ENCODE assay signal across 25 cellular contexts in genomic region chr21:24868117-24868516, GRCh38.
DNase-seq lines count a peak whose midpoint lies in the region; ATAC-seq, FAIRE-seq and TF ChIP-seq lines count a peak whose summit lies in the region.
"Had no signal": no experiment of that assay in that cellular context is flagged by ENCODE, and none has a peak within 500 bp of the region (broad histone marks: within the 10 kb centered on the region; RNA-seq: fewer than 3 reads in every experiment).

No MANE protein-coding gene starts in this region.

- TF ChIP-seq POLR2A in HepG2 (IDR thresholded peaks at IDR 0.05; ENCODE audit: insufficient read depth in 1 of 2, low read depth in 2 of 2, low read length in 2 of 2) (no peak), right lobe of liver (IDR thresholded peaks at IDR 0.05) (no peak), K562 (conservative IDR thresholded peaks at IDR 0.05) (no peak)

- H3K9me3 ChIP-seq in HepG2 (ENCODE audit: low read length): peaks cover 76% of the 10 kb centered on the region
- H3K9me3 ChIP-seq in right lobe of liver: no peaks in the 10 kb centered on the region
- H3K9me3 ChIP-seq in K562 (replicated peaks; ENCODE audit: control insufficient read depth, insufficient read depth, low read depth, low read length): no peaks in the 10 kb centered on the region; the same call in 1 of the 2 replicates
- H3K9me3 ChIP-seq: BE2C had no signal

- no peak overlapping the region for H2AFZ ChIP-seq in HepG2 (ENCODE audit: low read length)
- no peak overlapping the region for H2AFZ ChIP-seq in K562 (ENCODE audit: low read depth, low read length)

- H3K27ac Mint-ChIP-seq in activated CD4-positive, alpha-beta T cell treated with anti-CD3 and anti-CD28 coated beads, Interleukin-2, amount 10 ng/mL, durations not matched to agents 24 days and 14 days: no peak overlapping the region
- H3K27ac Mint-ChIP-seq: CD14-positive monocyte; CD4-positive, alpha-beta memory T cell; CD4-positive, CD25-positive, alpha-beta regulatory T cell; CD8-positive, alpha-beta memory T cell had no signal

- H3K9ac ChIP-seq in HepG2 (ENCODE audit: insufficient read depth, low read depth, low read length): no peak overlapping the region
- no peak overlapping the region for H3K9ac ChIP-seq in K562 (ENCODE audit: insufficient read depth in 1 of 2, low read depth in 2 of 2, low read length in 2 of 2)
- H3K9ac ChIP-seq: BLaER1 had no signal

- H3K27ac ChIP-seq in HepG2 (ENCODE audit: extremely low read length, insufficient read depth, low read length) (no peak overlapping the region), right lobe of liver (no peak overlapping the region), K562 (ENCODE audit: extremely low read depth, low read depth, low read length) (no peak overlapping the region)
- H3K27ac ChIP-seq: 22Rv1, BLaER1 had no signal

- TF ChIP-seq RAD21 in HepG2 (CRISPR knock-in tag; IDR thresholded peaks at IDR 0.05) (no peak), K562 (CRISPR knock-in tag; conservative IDR thresholded peaks at IDR 0.05 in 1 of 2, IDR thresholded peaks at IDR 0.05 in 1 of 2) (no peak)

- H3K4me1 ChIP-seq in HepG2 (ENCODE audit: insufficient read depth, low read length) (no peaks in the 10 kb centered on the region), right lobe of liver (no peaks in the 10 kb centered on the region), K562 (replicated peaks in 1 of 2; ENCODE audit: control insufficient read depth in 2 of 2, insufficient read depth in 2 of 2, low read length in 2 of 2) (no peaks in the 10 kb centered on the region)
- H3K4me1 ChIP-seq: BE2C, BLaER1 had no signal

- H3K36me3 Mint-ChIP-seq in activated CD4-positive, alpha-beta T cell treated with anti-CD3 and anti-CD28 coated beads, Interleukin-2, amount 10 ng/mL, durations not matched to agents 24 days and 14 days (ENCODE audit: low read depth): no peaks in the 10 kb centered on the region
- H3K36me3 Mint-ChIP-seq: CD14-positive monocyte; CD4-positive, alpha-beta memory T cell; CD4-positive, CD25-positive, alpha-beta regulatory T cell; CD8-positive, alpha-beta memory T cell had no signal

- H3K9me3 Mint-ChIP-seq in activated CD4-positive, alpha-beta T cell treated with anti-CD3 and anti-CD28 coated beads, Interleukin-2, amount 10 ng/mL, durations not matched to agents 24 days and 14 days: no peaks in the 10 kb centered on the region

- no peak overlapping the region for H3K4me2 ChIP-seq in HepG2 (ENCODE audit: low read depth, low read length)
- no peak overlapping the region for H3K4me2 ChIP-seq in K562 (ENCODE audit: insufficient read depth, low read length)
- H3K4me2 ChIP-seq: BLaER1 had no signal

- H3K4me1 Mint-ChIP-seq in activated CD4-positive, alpha-beta T cell treated with anti-CD3 and anti-CD28 coated beads, Interleukin-2, amount 10 ng/mL, durations not matched to agents 24 days and 14 days: no peaks in the 10 kb centered on the region
- H3K4me1 Mint-ChIP-seq: CD14-positive monocyte; CD4-positive, alpha-beta memory T cell; CD4-positive, CD25-positive, alpha-beta regulatory T cell; CD8-positive, alpha-beta memory T cell had no signal

- in situ Hi-C loops in HepG2 (cut with HindIII; ENCODE audit: extremely low pct_ligation_motif_present, low pct_unique_long_range_greater_than_20kb): no loop called here
- in situ Hi-C loops in K562 (cut with MboI): no loop called here

- TF ChIP-seq EP300 in HepG2 (IDR thresholded peaks at IDR 0.05; ENCODE audit: low read depth in 2 of 2, low read length in 2 of 2) (no peak), HepG2 (CRISPR knock-in tag; IDR thresholded peaks at IDR 0.05; ENCODE audit: borderline replicate concordance) (no peak), K562 (IDR thresholded peaks at IDR 0.05; ENCODE audit: low read length) (no peak)

- H3K36me3 ChIP-seq in HepG2 (replicated peaks in 1 of 2; ENCODE audit: control insufficient read depth in 1 of 2, insufficient read depth in 2 of 2, low read length in 2 of 2) (no peaks in the 10 kb centered on the region), right lobe of liver (no peaks in the 10 kb centered on the region), K562 (ENCODE audit: control insufficient read depth, insufficient read depth, low read length) (no peaks in the 10 kb centered on the region)
- H3K36me3 ChIP-seq: BE2C, BLaER1 had no signal

- no TSS peak for BruUV-seq in HepG2 (replicated peaks; lab: Mats Ljungman, UMichigan)
- no TSS peak for BruUV-seq in K562 (replicated peaks; lab: Mats Ljungman, UMichigan)

- no peaks in the 10 kb centered on the region for H3K9me1 ChIP-seq in K562 (ENCODE audit: control insufficient read depth, insufficient read depth, low read length)

- CTCF ChIA-PET in HepG2 (lab: Yijun Ruan, JAX; ENCODE audit: low intra/inter-chr PET ratio, low total read pairs): no interaction called here
- CTCF ChIA-PET in K562 (lab: Yijun Ruan, JAX; ENCODE audit: low intra/inter-chr PET ratio): no interaction called here

- H3K4me3 ChIP-seq in HepG2 (replicated peaks in 1 of 3; ENCODE audit: insufficient read depth in 1 of 3, low read depth in 2 of 3, low read length in 3 of 3) (no peak overlapping the region), right lobe of liver (no peak overlapping the region), K562 (no peak overlapping the region)
- H3K4me3 ChIP-seq: BLaER1, GM12878 had no signal

- FAIRE-seq in HepG2 (lab: Jason Lieb, UNC) (no peak), K562 (lab: Jason Lieb, UNC) (no peak)
- FAIRE-seq: GM12878, GM12892, GM18507 had no signal

- no peak overlapping the region for H3K4me3 Mint-ChIP-seq in activated CD4-positive, alpha-beta T cell treated with anti-CD3 and anti-CD28 coated beads, Interleukin-2, amount 10 ng/mL, durations not matched to agents 24 days and 14 days
- H3K4me3 Mint-ChIP-seq: CD14-positive monocyte; CD4-positive, alpha-beta memory T cell; CD4-positive, CD25-positive, alpha-beta regulatory T cell; CD8-positive, alpha-beta memory T cell had no signal

- H3K27me3 ChIP-seq in HepG2 (ENCODE audit: control insufficient read depth in 1 of 2, insufficient read depth in 2 of 2, low read length in 2 of 2) (no peaks in the 10 kb centered on the region), right lobe of liver (no peaks in the 10 kb centered on the region), K562 (ENCODE audit: control insufficient read depth in 2 of 2, insufficient read depth in 2 of 2, low read length in 2 of 2) (no peaks in the 10 kb centered on the region)
- H3K27me3 ChIP-seq: BE2C, BLaER1 had no signal

- POLR2A ChIA-PET in HepG2 (lab: Yijun Ruan, JAX): no interaction called here
- POLR2A ChIA-PET in K562 (lab: Yijun Ruan, JAX): no interaction called here

- 2% methylated on average over 1 of the region's 1 CpG for WGBS in HepG2 (ENCODE audit: low lambda C conversion rate)
- WGBS in right lobe of liver (ENCODE audit: insufficient coverage, low coverage, low lambda C conversion rate, missing lambda C conversion rate): 52% methylated on average over 1 of the region's 1 CpG
- WGBS in K562 (ENCODE audit: insufficient coverage, low coverage, missing lambda C conversion rate): 0% methylated on average over 1 of the region's 1 CpG

- H3K79me2 ChIP-seq in HepG2 (ENCODE audit: insufficient read depth, low read length) (no peaks in the 10 kb centered on the region), K562 (ENCODE audit: control insufficient read depth, insufficient read depth, low read length) (no peaks in the 10 kb centered on the region)

- DNase-seq in HepG2 (ENCODE audit: low spot score) (no peak), right lobe of liver (no peak), K562 (ENCODE audit: extremely low read depth in 1 of 4, low spot score in 3 of 4) (no peak), superior temporal gyrus (ENCODE audit: extremely low spot score) (no peak)
- DNase-seq in activated CD4-positive, alpha-beta T cell treated with anti-CD3 and anti-CD28 coated beads, Interleukin-2, amount 10 ng/mL, durations not matched to agents 24 days and 14 days: no peak
- DNase-seq: ACHN; BE2C; C1 segment of cervical spinal cord; CD4-positive, alpha-beta memory T cell; CD4-positive, CD25-positive, alpha-beta regulatory T cell; CD8-positive, alpha-beta memory T cell; COR-L47; DMS 273 treated with DMSO at 0.1 percent for 48 hours; DMS153; DMS53; DMS79; DND-41; EL; GDM1 had no signal

- ATAC-seq in HepG2: no peak
- no peak for ATAC-seq in right lobe of liver
- no peak for ATAC-seq in K562
- ATAC-seq: GM12878 had no signal

- H4K20me1 ChIP-seq in HepG2 (ENCODE audit: insufficient read depth, low read length): no peaks in the 10 kb centered on the region
- no peaks in the 10 kb centered on the region for H4K20me1 ChIP-seq in K562 (replicated peaks; ENCODE audit: control insufficient read depth, insufficient read depth, low read length)
- H4K20me1 ChIP-seq: BLaER1 had no signal

- intact Hi-C loops in HepG2 (cut with micrococcal nuclease; ENCODE audit: unreplicated experiment): no loop called here
- intact Hi-C loops in right lobe of liver (cut with DNase I): no loop called here
- intact Hi-C loops in K562 (cut with micrococcal nuclease): no loop called here
- intact Hi-C loops in activated CD4-positive, alpha-beta T cell treated with anti-CD3 and anti-CD28 coated beads, Interleukin-2, amount 10 ng/mL, durations not matched to agents 24 days and 14 days (cut with micrococcal nuclease): no loop called here

- TF ChIP-seq CTCF in HepG2 (CRISPR knock-in tag; IDR thresholded peaks at IDR 0.05): no peak
- no peak for TF ChIP-seq CTCF in right lobe of liver (IDR thresholded peaks at IDR 0.05)
- TF ChIP-seq CTCF in K562 (IDR thresholded peaks at IDR 0.05 in 2 of 3, conservative IDR thresholded peaks at IDR 0.05 in 1 of 3; ENCODE audit: insufficient read depth in 2 of 3, low read depth in 1 of 3, low read length in 3 of 3): no peak

- H3K27me3 Mint-ChIP-seq in activated CD4-positive, alpha-beta T cell treated with anti-CD3 and anti-CD28 coated beads, Interleukin-2, amount 10 ng/mL, durations not matched to agents 24 days and 14 days: no peaks in the 10 kb centered on the region
- H3K27me3 Mint-ChIP-seq: CD4-positive, alpha-beta memory T cell; CD4-positive, CD25-positive, alpha-beta regulatory T cell; CD8-positive, alpha-beta memory T cell had no signal

TF ChIP-seq in HepG2, 621 proteins besides CTCF, POLR2A, EP300 and RAD21:
- TF ChIP-seq MBD4 (IDR thresholded peaks at IDR 0.05; ENCODE audit: borderline replicate concordance, low read length): no peak
- peak; percentile 41 to 73; a peak in 2 of 4 replicates for TF ChIP-seq MAFK (conservative IDR thresholded peaks at IDR 0.05 in 1 of 2, IDR thresholded peaks at IDR 0.05 in 1 of 2; ENCODE audit: low read length in 2 of 2)
- TF ChIP-seq GPN1 (CRISPR knock-in tag; IDR thresholded peaks at IDR 0.05; ENCODE audit: borderline replicate concordance): no peak
TF ChIP-seq in HepG2: peak in this region for 1.

TF ChIP-seq in K562, 482 proteins besides CTCF, POLR2A, EP300 and RAD21 (continues in another document):
- TF ChIP-seq MAFK (IDR thresholded peaks at IDR 0.05; ENCODE audit: low read length): peak; percentile 18; the same call in 1 of the 2 replicates
- TF ChIP-seq SRSF3 (IDR thresholded peaks at IDR 0.05; ENCODE audit: insufficient read depth, low read length): no peak
- TF ChIP-seq ZNF316 (IDR thresholded peaks at IDR 0.05): peak; percentile 69
- 0 out of 2 replicates have a peak, but pooled peaks have one; percentile 32 for TF ChIP-seq MAFG (tag; conservative IDR thresholded peaks at IDR 0.05)
- peak; percentile 20; the same call in 1 of the 2 replicates for TF ChIP-seq MAFF (IDR thresholded peaks at IDR 0.05; ENCODE audit: low read length)

Comparison
In these comparisons a context has a peak if more than half of its experiments do, and no peak if none do; other contexts are left out.
1. Of the 241 proteins assayed by ChIP-seq in both HepG2 and K562: peak only in HepG2: none; only in K562: MAFF and MAFG; in both: MAFK; in neither: 238.